Comparison of ENCODE assay signal across 1 cellular context in genomic region chr18:56445422-56445821, GRCh38.
TF ChIP-seq lines count a peak whose summit lies in the region.

No MANE protein-coding gene starts in this region.

TF ChIP-seq in SK-N-SH, 30 proteins besides CTCF, POLR2A, EP300 and RAD21 (continued from another document):
- TF ChIP-seq NFIC (IDR thresholded peaks at IDR 0.05; ENCODE audit: borderline replicate concordance) (no peak), FOSL2 (IDR thresholded peaks at IDR 0.05; ENCODE audit: borderline replicate concordance, low read depth) (no peak)
